Comparison of ENCODE assay signal across 20 cellular contexts in the genomic region with DNA sequence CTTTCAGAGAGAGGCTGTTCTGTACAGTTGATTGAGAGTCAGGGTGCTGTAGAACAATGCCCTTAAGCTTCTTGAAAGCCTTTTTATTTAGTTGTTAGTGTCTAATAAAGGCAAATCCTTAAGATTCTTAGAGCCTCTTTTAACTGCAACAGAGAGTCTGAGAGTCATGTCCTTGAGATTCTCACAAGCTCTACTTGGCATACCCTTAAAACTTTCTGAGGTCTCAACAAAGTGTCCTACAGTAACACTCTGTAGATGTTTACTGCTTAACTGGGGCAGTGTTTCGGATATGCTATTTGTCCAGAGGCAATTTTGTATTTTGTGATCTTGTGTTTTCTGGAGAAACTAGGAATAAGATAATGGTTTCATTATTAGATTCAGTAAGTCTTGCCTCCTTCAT.
"Had no signal": no experiment of that assay in that cellular context is flagged by ENCODE, and none has a peak within 500 bp of the region (broad histone marks: within the 10 kb centered on the region; RNA-seq: fewer than 3 reads in every experiment).

No MANE protein-coding gene starts in this region.

- H3K9me3 ChIP-seq: suprapubic skin, tibial artery, upper lobe of left lung, uterus had no signal

- H3K4me1 ChIP-seq: tibial artery, upper lobe of left lung, uterus had no signal

- H3K36me3 ChIP-seq: esophagus squamous epithelium, suprapubic skin, tibial artery, upper lobe of left lung, uterus had no signal

- H3K4me3 Mint-ChIP-seq: dendritic cell treated with granulocyte-macrophage colony-stimulating factor and Interleukin-4, amounts not matched to agents 40 ng/mL and 50 ng/mL, for 4 days; naive B cell; nephron had no signal

- ATAC-seq: left cardiac atrium; left ventricle myocardium superior; sciatic nerve; stimulated activated naive CD8-positive, alpha-beta T cell treated with anti-CD3 and anti-CD28 coated beads, Interleukin-15, Interleukin-2, amounts not matched to agents 100 U/mL and 50 U/mL, for 24 hours had no signal

- H3K4me2 ChIP-seq: hepatocyte had no signal

- H2AFZ ChIP-seq: hepatocyte had no signal

- DNase-seq: esophagus squamous epithelium; foreskin fibroblast; head of caudate nucleus; kidney; left cardiac atrium; left ventricle myocardium superior; mesendoderm; naive B cell; spleen; stimulated activated CD4-positive, alpha-beta T cell treated with anti-CD3 and anti-CD28 coated beads, Interleukin-15, amount 100 ng/mL, for 24 hours; stimulated activated CD4-positive, alpha-beta T cell treated with anti-CD3 and anti-CD28 coated beads, Interleukin-1b, Interleukin-23, amount 100 ng/mL, for 48 hours; stimulated activated naive CD8-positive, alpha-beta T cell treated with anti-CD3 and anti-CD28 coated beads, Interleukin-15, Interleukin-2, amounts not matched to agents 100 U/mL and 50 U/mL, for 24 hours; tibial artery; upper lobe of left lung; uterus had no signal

- H3K27me3 ChIP-seq: esophagus squamous epithelium, hepatocyte, spleen, suprapubic skin, tibial artery, upper lobe of left lung, uterus had no signal

- H3K79me2 ChIP-seq: hepatocyte had no signal

- H3K27ac Mint-ChIP-seq: dendritic cell treated with granulocyte-macrophage colony-stimulating factor and Interleukin-4, amounts not matched to agents 40 ng/mL and 50 ng/mL, for 4 days; nephron had no signal

- H3K27ac ChIP-seq: esophagus squamous epithelium, hepatocyte, spleen, suprapubic skin, tibial artery, upper lobe of left lung, uterus had no signal

- H3K4me1 Mint-ChIP-seq: nephron had no signal

- H3K9me3 Mint-ChIP-seq: dendritic cell treated with granulocyte-macrophage colony-stimulating factor and Interleukin-4, amounts not matched to agents 40 ng/mL and 50 ng/mL, for 4 days had no signal

- H3K27me3 Mint-ChIP-seq: dendritic cell treated with granulocyte-macrophage colony-stimulating factor and Interleukin-4, amounts not matched to agents 40 ng/mL and 50 ng/mL, for 4 days; naive B cell had no signal

- H3K4me3 ChIP-seq: esophagus squamous epithelium, hepatocyte, spleen, suprapubic skin, tibial artery, upper lobe of left lung, uterus had no signal
